Comparison of ENCODE assay signal across 28 cellular contexts in genomic region chr20:1305682-1306081, GRCh38.
"Had no signal": no experiment of that assay in that cellular context is flagged by ENCODE, and none has a peak within 500 bp of the region (broad histone marks: within the 10 kb centered on the region; RNA-seq: fewer than 3 reads in every experiment).

No MANE protein-coding gene starts in this region.

- H3K27me3 Mint-ChIP-seq: activated B cell treated with CpG ODN at 0.5 μM for 24 hours; activated CD8-positive, alpha-beta memory T cell treated with anti-CD3 and anti-CD28 coated beads, Interleukin-2, amount 10 ng/mL, durations not matched to agents 7 days and 5 days had no signal

- H3K27ac ChIP-seq: body of pancreas, heart left ventricle, lower lobe of right lung, neural progenitor cell, sigmoid colon, suprapubic skin, tibial nerve had no signal

- H3K36me3 ChIP-seq: neural progenitor cell had no signal

- H3K4me3 Mint-ChIP-seq: activated B cell treated with CpG ODN at 0.5 μM for 24 hours; activated CD8-positive, alpha-beta memory T cell treated with anti-CD3 and anti-CD28 coated beads, Interleukin-2, amount 10 ng/mL, durations not matched to agents 7 days and 5 days; activated CD8-positive, alpha-beta T cell treated with anti-CD3 and anti-CD28 coated beads, Interleukin-2, amount 10 ng/mL, durations not matched to agents 7 days and 5 days; activated naive CD4-positive, alpha-beta T cell treated with anti-CD3 and anti-CD28 coated beads for 36 hours; immature natural killer cell; natural killer cell; neural progenitor cell; stimulated activated naive B cell treated with anti-CD40 and anti-IgM and Interleukin-4, amounts not matched to agents 10 μg/mL and 1 μg/mL and 100 μg/mL, for 72 hours; T-helper 2 cell treated with Interferon-gamma antibody and Interleukin-4, amounts not matched to agents 5 μg/mL and 100 μg/mL, for 36 hours had no signal

- H3K27me3 ChIP-seq: body of pancreas, heart left ventricle, neural progenitor cell, sigmoid colon, suprapubic skin, tibial nerve had no signal

- H3K4me1 Mint-ChIP-seq: activated B cell treated with CpG ODN at 0.5 μM for 24 hours had no signal

- H3K36me3 Mint-ChIP-seq: natural killer cell, neural progenitor cell had no signal

- H3K4me1 ChIP-seq: body of pancreas, lower lobe of right lung, sigmoid colon, suprapubic skin, tibial nerve had no signal

- H3K27ac Mint-ChIP-seq: activated B cell treated with CpG ODN at 0.5 μM for 24 hours; activated CD8-positive, alpha-beta memory T cell treated with anti-CD3 and anti-CD28 coated beads, Interleukin-2, amount 10 ng/mL, durations not matched to agents 7 days and 5 days; activated CD8-positive, alpha-beta T cell treated with anti-CD3 and anti-CD28 coated beads, Interleukin-2, amount 10 ng/mL, durations not matched to agents 7 days and 5 days; activated naive CD4-positive, alpha-beta T cell treated with anti-CD3 and anti-CD28 coated beads for 36 hours; natural killer cell; neural progenitor cell; stimulated activated naive B cell treated with anti-CD40 and anti-IgM and Interleukin-4, amounts not matched to agents 10 μg/mL and 1 μg/mL and 100 μg/mL, for 72 hours; T-helper 2 cell treated with Interferon-gamma antibody and Interleukin-4, amounts not matched to agents 5 μg/mL and 100 μg/mL, for 36 hours had no signal

- H3K9me3 Mint-ChIP-seq: activated B cell treated with CpG ODN at 0.5 μM for 24 hours; activated naive CD4-positive, alpha-beta T cell treated with anti-CD3 and anti-CD28 coated beads for 36 hours; immature natural killer cell; natural killer cell; neural progenitor cell; stimulated activated naive B cell treated with anti-CD40 and anti-IgM and Interleukin-4, amounts not matched to agents 10 μg/mL and 1 μg/mL and 100 μg/mL, for 72 hours; T-helper 2 cell treated with Interferon-gamma antibody and Interleukin-4, amounts not matched to agents 5 μg/mL and 100 μg/mL, for 36 hours had no signal

- ATAC-seq: activated CD8-positive, alpha-beta memory T cell treated with anti-CD3 and anti-CD28 coated beads, Interleukin-2, amount 10 ng/mL, durations not matched to agents 7 days and 5 days; activated CD8-positive, alpha-beta T cell treated with anti-CD3 and anti-CD28 coated beads, Interleukin-2, amount 10 ng/mL, durations not matched to agents 7 days and 5 days; body of pancreas; heart left ventricle; left lobe of liver; natural killer cell; stimulated activated naive B cell treated with anti-CD40 and anti-IgM and Interleukin-4, amounts not matched to agents 10 μg/mL and 1 μg/mL and 100 μg/mL, for 72 hours had no signal

- H3K4me3 ChIP-seq: body of pancreas, heart left ventricle, lower lobe of right lung, neural progenitor cell, sigmoid colon, suprapubic skin, tibial nerve had no signal

- H3K9me3 ChIP-seq: body of pancreas, heart left ventricle, lower lobe of right lung, sigmoid colon, suprapubic skin, tibial nerve had no signal

- DNase-seq: activated B cell treated with CpG ODN at 0.5 μM for 24 hours; activated CD8-positive, alpha-beta memory T cell treated with anti-CD3 and anti-CD28 coated beads, Interleukin-2, amount 10 ng/mL, durations not matched to agents 7 days and 5 days; activated CD8-positive, alpha-beta T cell treated with anti-CD3 and anti-CD28 coated beads, Interleukin-2, amount 10 ng/mL, durations not matched to agents 7 days and 5 days; activated effector memory CD4-positive, alpha-beta T cell treated with anti-CD3 and anti-CD28 coated beads, Interleukin-2, amount 50 U/mL, for 16 hours; activated naive CD4-positive, alpha-beta T cell treated with anti-CD3 and anti-CD28 coated beads for 36 hours; anterior cingulate cortex; body of pancreas; cerebellar nuclear complex; cortex of kidney; heart left ventricle; hypothalamus; immature natural killer cell; kidney; lower lobe of right lung; mesenchymal stem cell; natural killer cell; sigmoid colon; small intestine; stimulated activated CD4-positive, alpha-beta T cell treated with anti-CD3 and anti-CD28 coated beads, Interleukin-1b, Interleukin-23, amount 100 ng/mL, for 48 hours; stimulated activated CD4-positive, alpha-beta T cell treated with anti-CD3 and anti-CD28 coated beads, Interleukin-4, amount 100 ng/mL, for 4 hours; stimulated activated CD8-positive, alpha-beta memory T cell treated with anti-CD3 and anti-CD28 coated beads, Interleukin-4, amount 100 ng/mL, for 48 hours; stimulated activated naive B cell treated with anti-CD40 and anti-IgM and Interleukin-4, amounts not matched to agents 10 μg/mL and 1 μg/mL and 100 μg/mL, for 72 hours; T-helper 1 cell had no signal
